ENCODE assay signal across 8 cellular contexts in the genomic region with DNA sequence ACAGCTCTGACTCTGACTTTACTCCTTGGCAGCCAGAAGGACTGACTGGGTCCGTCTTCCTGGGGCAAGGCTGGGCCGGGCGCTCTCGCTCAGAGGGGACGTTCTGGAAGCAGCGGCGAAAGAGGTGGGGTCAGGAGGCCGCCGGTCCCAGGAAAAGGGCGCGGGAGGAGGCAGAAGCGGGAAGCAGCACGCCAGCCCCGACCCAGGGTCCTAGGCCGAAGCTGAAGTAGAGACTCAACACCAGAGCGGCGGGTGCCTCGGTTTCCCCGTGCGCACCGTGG. TPM values are rescaled to one million over a fixed set of nuclear protein-coding genes. Genes with fewer than 3 reads are reported as not detected.
A peak's percentile ranks its signal among the peaks of the same experiment; 100 is the strongest.
DNase-seq lines count a peak whose midpoint lies in the region; ATAC-seq and TF ChIP-seq lines count a peak whose summit lies in the region.

No MANE protein-coding gene starts in this region.

- H3K4me1 ChIP-seq in right atrium auricular region (peaks cover 2 to 62% of the 10 kb centered on the region in 2 donors), skeletal muscle tissue (ENCODE audit: control insufficient read depth in 3 of 3, insufficient read depth in 3 of 3, low read length in 3 of 3) (peaks cover 33 to 54% (median 53%) of the 10 kb centered on the region in 3 donors)

- H3K9me3 ChIP-seq in right atrium auricular region (no peaks in the 10 kb centered on the region), skeletal muscle tissue (ENCODE audit: control insufficient read depth in 3 of 3, low read length in 3 of 3) (no peaks in the 10 kb centered on the region)

- peak overlapping the region; percentile 86 to 92 for H3K4me3 ChIP-seq in right atrium auricular region
- H3K4me3 ChIP-seq in skeletal muscle tissue (ENCODE audit: low read length in 3 of 3), result peak overlapping the region; percentile 63 to 78 (median 76)

- peaks cover 28% of the 10 kb centered on the region for H3K4me1 Mint-ChIP-seq in activated T-cell treated with anti-CD3 and anti-CD28 coated beads, Interleukin-2, amount 50 U/mL, for 72 hours (ENCODE audit: low read depth)

- no peak for TF ChIP-seq CTCF in right atrium auricular region (IDR thresholded peaks at IDR 0.05)

- H3K36me3 Mint-ChIP-seq in activated T-cell treated with anti-CD3 and anti-CD28 coated beads, Interleukin-2, amount 50 U/mL, for 72 hours (ENCODE audit: insufficient read depth in 2 of 2), result no peaks in the 10 kb centered on the region

- peaks cover 21% of the 10 kb centered on the region for H3K27me3 Mint-ChIP-seq in activated T-cell treated with anti-CD3 and anti-CD28 coated beads, Interleukin-2, amount 50 U/mL, for 72 hours (ENCODE audit: low read depth)

- H3K27me3 ChIP-seq in right atrium auricular region (no peaks in the 10 kb centered on the region), skeletal muscle tissue (ENCODE audit: control insufficient read depth in 3 of 3, insufficient read depth in 3 of 3, low read length in 3 of 3) (no peaks in the 10 kb centered on the region)

- H3K27ac ChIP-seq in right atrium auricular region, result peak overlapping the region; percentile 95 to 99
- H3K27ac ChIP-seq in skeletal muscle tissue (ENCODE audit: low read depth, low read length), result peak overlapping the region; percentile 79

- peak; percentile 38 for DNase-seq in HCEC 1CT
- peak in 1 of 2 donors; percentile 9 for DNase-seq in activated T-cell treated with anti-CD3 and anti-CD28 coated beads, Interleukin-2, amount 50 U/mL, for 72 hours
- no peak for DNase-seq in right atrium auricular region (ENCODE audit: low spot score)
- no peak for DNase-seq in GDM1 (lab: John Stamatoyannopoulos, UW)
- DNase-seq in activated CD4-positive, alpha-beta T cell treated with anti-CD3 and anti-CD28 coated beads for 1 hour, result no peak
- DNase-seq in NOMO-1 treated with DMSO at 0.1 percent for 48 hours (lab: John Stamatoyannopoulos, UW; ENCODE audit: unreplicated experiment), result no peak

- H3K27ac Mint-ChIP-seq in activated T-cell treated with anti-CD3 and anti-CD28 coated beads, Interleukin-2, amount 50 U/mL, for 72 hours, result no peak overlapping the region

- H3K4me3 Mint-ChIP-seq in activated T-cell treated with anti-CD3 and anti-CD28 coated beads, Interleukin-2, amount 50 U/mL, for 72 hours, result peak overlapping the region; percentile 80 to 92

- H3K36me3 ChIP-seq in right atrium auricular region, result no peaks in the 10 kb centered on the region
- no peaks in the 10 kb centered on the region for H3K36me3 ChIP-seq in skeletal muscle tissue (ENCODE audit: control insufficient read depth in 3 of 3, insufficient read depth in 3 of 3, low read length in 3 of 3)

- no peaks in the 10 kb centered on the region for H3K9me3 Mint-ChIP-seq in activated T-cell treated with anti-CD3 and anti-CD28 coated beads, Interleukin-2, amount 50 U/mL, for 72 hours

- H3K9ac ChIP-seq in skeletal muscle tissue (ENCODE audit: low read depth in 1 of 3, low read length in 3 of 3), result peak overlapping the region; percentile 54 to 83 (median 73)

- no peak for ATAC-seq in activated T-cell treated with anti-CD3 and anti-CD28 coated beads, Interleukin-2, amount 50 U/mL, for 72 hours (replicated peaks in 1 of 2)
- no peak for ATAC-seq in GM21423 (IDR thresholded peaks at IDR 0.05; ENCODE audit: unreplicated experiment)

RNA-seq across cellular contexts. Expression of a gene that starts 1.5 kb away (rescaled TPM):
- 1 to 10 TPM; 1.0 to 1.6 TPM for total RNA-seq in activated T-cell treated with anti-CD3 and anti-CD28 coated beads, Interleukin-2, amount 50 U/mL, for 72 hours
- total RNA-seq in right atrium auricular region, result 10 to 100 TPM; 33.9 to 39.9 TPM
- 3.1 TPM for total RNA-seq in skeletal muscle tissue
